ENCODE assay signal across 9 cellular contexts in the genomic region with DNA sequence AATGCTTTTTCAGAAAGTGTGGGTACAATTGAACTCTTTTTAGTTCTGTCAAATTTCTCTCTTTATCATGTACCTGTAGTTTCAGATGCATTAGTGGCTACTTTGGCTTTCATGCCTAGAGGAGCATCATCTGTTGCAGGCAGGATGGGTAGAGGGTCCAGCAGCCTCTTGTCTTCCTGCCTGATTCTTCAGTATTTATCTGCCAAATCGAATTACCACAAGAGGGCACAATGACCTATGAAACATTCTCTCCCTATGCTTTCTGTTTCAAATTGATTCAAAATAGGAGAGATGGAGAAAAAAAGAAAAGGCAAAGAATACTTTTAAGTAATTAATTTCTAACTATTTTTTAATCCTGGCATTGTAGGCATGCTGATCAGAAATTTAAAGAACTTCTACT.
DNase-seq lines count a peak whose midpoint lies in the region; ATAC-seq and TF ChIP-seq lines count a peak whose summit lies in the region.
"Had no signal": no experiment of that assay in that cellular context is flagged by ENCODE, and none has a peak within 500 bp of the region (broad histone marks: within the 10 kb centered on the region; RNA-seq: fewer than 3 reads in every experiment).

No MANE protein-coding gene starts in this region.

- no peaks in the 10 kb centered on the region for H3K36me3 ChIP-seq in RWPE2 (ENCODE audit: low read depth)
- H3K36me3 ChIP-seq: neutrophil had no signal

- TF ChIP-seq CTCF in RWPE2 (IDR thresholded peaks at IDR 0.05; ENCODE audit: poor library complexity, severe bottlenecking): peak; percentile 63

- no peak overlapping the region for H3K27ac ChIP-seq in RWPE2 (ENCODE audit: poor library complexity, severe bottlenecking)
- no peak overlapping the region for H3K27ac ChIP-seq in caudate nucleus (ENCODE audit: low read depth, low read length)
- H3K27ac ChIP-seq: neutrophil had no signal

- peak; percentile 62 for ATAC-seq in GM21367 (IDR thresholded peaks at IDR 0.05; ENCODE audit: unreplicated experiment)
- ATAC-seq in RWPE2 (ENCODE audit: low read depth): peak; percentile 52; the same call in 1 of the 3 replicates

- H3K27me3 ChIP-seq in RWPE2 (ENCODE audit: insufficient read depth, poor library complexity, severe bottlenecking): peaks cover 4% of the 10 kb centered on the region
- H3K27me3 ChIP-seq: neutrophil had no signal

- DNase-seq in GM04504 (ENCODE audit: low read depth) (peak; percentile 3), RWPE2 (ENCODE audit: low spot score) (no peak), inferior parietal cortex (ENCODE audit: extremely low spot score) (peak; percentile 61), nucleus accumbens (lab: John Stamatoyannopoulos, UW) (no peak), middle frontal gyrus (ENCODE audit: extremely low spot score, low spot score) (no peak), caudate nucleus (lab: John Stamatoyannopoulos, UW) (no peak)
- DNase-seq in Jurkat, Clone E6-1 (ENCODE audit: low read depth, low spot score): peak; percentile 44

- H3K4me1 ChIP-seq in RWPE2 (ENCODE audit: insufficient read depth, poor library complexity, severe bottlenecking): no peaks in the 10 kb centered on the region

- H3K4me3 ChIP-seq in Jurkat, Clone E6-1 (ENCODE audit: low read length): no peak overlapping the region
- H3K4me3 ChIP-seq in RWPE2 (ENCODE audit: severe bottlenecking): no peak overlapping the region

- H3K9me3 ChIP-seq in RWPE2 (ENCODE audit: severe bottlenecking): no peaks in the 10 kb centered on the region
- H3K9me3 ChIP-seq: neutrophil had no signal

Comparison
In these comparisons a context has a peak if more than half of its experiments do, and no peak if none do; other contexts are left out.
1. DNase-seq: peak in GM04504 (single experiment), Jurkat, Clone E6-1 (single experiment) and inferior parietal cortex (single experiment); none in RWPE2 (single experiment), nucleus accumbens (0 of 56), middle frontal gyrus (single experiment) and caudate nucleus (0 of 61).